1 cellular context compared by ENCODE assay signal in the genomic region with DNA sequence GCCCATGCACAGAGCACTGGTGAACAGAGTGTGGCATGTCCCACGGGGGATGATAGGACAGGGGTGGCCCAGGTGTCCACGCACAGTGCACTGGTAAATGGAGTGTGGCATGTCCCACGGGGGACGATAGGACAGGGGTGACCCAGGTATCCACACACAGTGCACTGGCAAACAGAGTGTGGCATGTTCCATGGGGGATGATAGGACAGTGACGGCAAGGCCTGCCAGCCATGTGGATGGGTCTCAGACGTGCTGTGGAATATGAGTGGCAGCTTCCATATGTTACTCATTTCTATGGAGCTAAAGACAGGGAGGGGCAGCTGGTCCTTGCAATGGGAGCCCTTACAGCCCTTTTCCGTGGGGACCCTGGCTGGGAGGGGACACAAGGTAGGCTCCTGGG.
TF ChIP-seq lines count a peak whose summit lies in the region.

No MANE protein-coding gene starts in this region.

TF ChIP-seq in H1, 55 proteins besides CTCF, POLR2A, EP300 and RAD21:
- TF ChIP-seq BCL11A (IDR thresholded peaks at IDR 0.05; ENCODE audit: low read depth in 2 of 2, low read length in 2 of 2), result no peak
